Comparison of ENCODE assay signal across 1 cellular context in the genomic region with DNA sequence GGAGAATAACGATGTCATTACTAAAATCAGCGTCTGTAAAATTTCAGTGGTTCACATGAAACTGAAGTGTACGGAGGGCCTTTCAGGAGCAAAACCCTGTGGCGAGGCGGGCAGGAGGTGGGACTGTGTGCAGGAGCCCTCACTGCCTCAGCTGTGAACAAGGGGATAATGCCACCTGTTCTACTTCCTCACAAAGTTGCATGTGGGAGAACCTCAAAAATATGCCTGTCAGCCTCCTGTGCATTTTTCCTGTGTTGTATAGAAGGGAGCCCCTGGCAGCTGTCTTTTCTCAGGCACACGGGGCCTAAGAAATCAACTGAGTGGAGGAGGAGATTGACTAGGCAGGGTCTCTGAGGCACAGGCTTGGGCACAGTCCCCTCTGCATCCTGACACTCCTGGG.
TF ChIP-seq lines count a peak whose summit lies in the region.

No MANE protein-coding gene starts in this region.

TF ChIP-seq in GM23338, 12 proteins besides CTCF, POLR2A, EP300 and RAD21 (continued from another document):
- TF ChIP-seq, protein P1, sequence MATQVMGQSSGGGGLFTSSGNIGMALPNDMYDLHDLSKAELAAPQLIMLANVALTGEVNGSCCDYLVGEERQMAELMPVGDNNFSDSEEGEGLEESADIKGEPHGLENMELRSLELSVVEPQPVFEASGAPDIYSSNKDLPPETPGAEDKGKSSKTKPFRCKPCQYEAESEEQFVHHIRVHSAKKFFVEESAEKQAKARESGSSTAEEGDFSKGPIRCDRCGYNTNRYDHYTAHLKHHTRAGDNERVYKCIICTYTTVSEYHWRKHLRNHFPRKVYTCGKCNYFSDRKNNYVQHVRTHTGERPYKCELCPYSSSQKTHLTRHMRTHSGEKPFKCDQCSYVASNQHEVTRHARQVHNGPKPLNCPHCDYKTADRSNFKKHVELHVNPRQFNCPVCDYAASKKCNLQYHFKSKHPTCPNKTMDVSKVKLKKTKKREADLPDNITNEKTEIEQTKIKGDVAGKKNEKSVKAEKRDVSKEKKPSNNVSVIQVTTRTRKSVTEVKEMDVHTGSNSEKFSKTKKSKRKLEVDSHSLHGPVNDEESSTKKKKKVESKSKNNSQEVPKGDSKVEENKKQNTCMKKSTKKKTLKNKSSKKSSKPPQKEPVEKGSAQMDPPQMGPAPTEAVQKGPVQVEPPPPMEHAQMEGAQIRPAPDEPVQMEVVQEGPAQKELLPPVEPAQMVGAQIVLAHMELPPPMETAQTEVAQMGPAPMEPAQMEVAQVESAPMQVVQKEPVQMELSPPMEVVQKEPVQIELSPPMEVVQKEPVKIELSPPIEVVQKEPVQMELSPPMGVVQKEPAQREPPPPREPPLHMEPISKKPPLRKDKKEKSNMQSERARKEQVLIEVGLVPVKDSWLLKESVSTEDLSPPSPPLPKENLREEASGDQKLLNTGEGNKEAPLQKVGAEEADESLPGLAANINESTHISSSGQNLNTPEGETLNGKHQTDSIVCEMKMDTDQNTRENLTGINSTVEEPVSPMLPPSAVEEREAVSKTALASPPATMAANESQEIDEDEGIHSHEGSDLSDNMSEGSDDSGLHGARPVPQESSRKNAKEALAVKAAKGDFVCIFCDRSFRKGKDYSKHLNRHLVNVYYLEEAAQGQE (IDR thresholded peaks at IDR 0.05; ENCODE audit: unreplicated experiment), result no peak
- TF ChIP-seq POLR2AphosphoS5 (IDR thresholded peaks at IDR 0.05; ENCODE audit: low read depth) (no peak), JUNB (IDR thresholded peaks at IDR 0.05; ENCODE audit: unreplicated experiment) (no peak), ZNF114 (CRISPR knock-in tag; IDR thresholded peaks at IDR 0.05) (no peak), EZH2phosphoT487 (IDR thresholded peaks at IDR 0.05; ENCODE audit: unreplicated experiment) (no peak), NANOG (IDR thresholded peaks at IDR 0.05; ENCODE audit: borderline replicate concordance) (no peak), EZH2 (IDR thresholded peaks at IDR 0.05; ENCODE audit: low read depth, unreplicated experiment) (no peak), CREB1 (CRISPR knock-in tag; IDR thresholded peaks at IDR 0.05; ENCODE audit: low read depth) (no peak), STAT1 (IDR thresholded peaks at IDR 0.05; ENCODE audit: unreplicated experiment) (no peak)
- TF ChIP-seq, protein P2, sequence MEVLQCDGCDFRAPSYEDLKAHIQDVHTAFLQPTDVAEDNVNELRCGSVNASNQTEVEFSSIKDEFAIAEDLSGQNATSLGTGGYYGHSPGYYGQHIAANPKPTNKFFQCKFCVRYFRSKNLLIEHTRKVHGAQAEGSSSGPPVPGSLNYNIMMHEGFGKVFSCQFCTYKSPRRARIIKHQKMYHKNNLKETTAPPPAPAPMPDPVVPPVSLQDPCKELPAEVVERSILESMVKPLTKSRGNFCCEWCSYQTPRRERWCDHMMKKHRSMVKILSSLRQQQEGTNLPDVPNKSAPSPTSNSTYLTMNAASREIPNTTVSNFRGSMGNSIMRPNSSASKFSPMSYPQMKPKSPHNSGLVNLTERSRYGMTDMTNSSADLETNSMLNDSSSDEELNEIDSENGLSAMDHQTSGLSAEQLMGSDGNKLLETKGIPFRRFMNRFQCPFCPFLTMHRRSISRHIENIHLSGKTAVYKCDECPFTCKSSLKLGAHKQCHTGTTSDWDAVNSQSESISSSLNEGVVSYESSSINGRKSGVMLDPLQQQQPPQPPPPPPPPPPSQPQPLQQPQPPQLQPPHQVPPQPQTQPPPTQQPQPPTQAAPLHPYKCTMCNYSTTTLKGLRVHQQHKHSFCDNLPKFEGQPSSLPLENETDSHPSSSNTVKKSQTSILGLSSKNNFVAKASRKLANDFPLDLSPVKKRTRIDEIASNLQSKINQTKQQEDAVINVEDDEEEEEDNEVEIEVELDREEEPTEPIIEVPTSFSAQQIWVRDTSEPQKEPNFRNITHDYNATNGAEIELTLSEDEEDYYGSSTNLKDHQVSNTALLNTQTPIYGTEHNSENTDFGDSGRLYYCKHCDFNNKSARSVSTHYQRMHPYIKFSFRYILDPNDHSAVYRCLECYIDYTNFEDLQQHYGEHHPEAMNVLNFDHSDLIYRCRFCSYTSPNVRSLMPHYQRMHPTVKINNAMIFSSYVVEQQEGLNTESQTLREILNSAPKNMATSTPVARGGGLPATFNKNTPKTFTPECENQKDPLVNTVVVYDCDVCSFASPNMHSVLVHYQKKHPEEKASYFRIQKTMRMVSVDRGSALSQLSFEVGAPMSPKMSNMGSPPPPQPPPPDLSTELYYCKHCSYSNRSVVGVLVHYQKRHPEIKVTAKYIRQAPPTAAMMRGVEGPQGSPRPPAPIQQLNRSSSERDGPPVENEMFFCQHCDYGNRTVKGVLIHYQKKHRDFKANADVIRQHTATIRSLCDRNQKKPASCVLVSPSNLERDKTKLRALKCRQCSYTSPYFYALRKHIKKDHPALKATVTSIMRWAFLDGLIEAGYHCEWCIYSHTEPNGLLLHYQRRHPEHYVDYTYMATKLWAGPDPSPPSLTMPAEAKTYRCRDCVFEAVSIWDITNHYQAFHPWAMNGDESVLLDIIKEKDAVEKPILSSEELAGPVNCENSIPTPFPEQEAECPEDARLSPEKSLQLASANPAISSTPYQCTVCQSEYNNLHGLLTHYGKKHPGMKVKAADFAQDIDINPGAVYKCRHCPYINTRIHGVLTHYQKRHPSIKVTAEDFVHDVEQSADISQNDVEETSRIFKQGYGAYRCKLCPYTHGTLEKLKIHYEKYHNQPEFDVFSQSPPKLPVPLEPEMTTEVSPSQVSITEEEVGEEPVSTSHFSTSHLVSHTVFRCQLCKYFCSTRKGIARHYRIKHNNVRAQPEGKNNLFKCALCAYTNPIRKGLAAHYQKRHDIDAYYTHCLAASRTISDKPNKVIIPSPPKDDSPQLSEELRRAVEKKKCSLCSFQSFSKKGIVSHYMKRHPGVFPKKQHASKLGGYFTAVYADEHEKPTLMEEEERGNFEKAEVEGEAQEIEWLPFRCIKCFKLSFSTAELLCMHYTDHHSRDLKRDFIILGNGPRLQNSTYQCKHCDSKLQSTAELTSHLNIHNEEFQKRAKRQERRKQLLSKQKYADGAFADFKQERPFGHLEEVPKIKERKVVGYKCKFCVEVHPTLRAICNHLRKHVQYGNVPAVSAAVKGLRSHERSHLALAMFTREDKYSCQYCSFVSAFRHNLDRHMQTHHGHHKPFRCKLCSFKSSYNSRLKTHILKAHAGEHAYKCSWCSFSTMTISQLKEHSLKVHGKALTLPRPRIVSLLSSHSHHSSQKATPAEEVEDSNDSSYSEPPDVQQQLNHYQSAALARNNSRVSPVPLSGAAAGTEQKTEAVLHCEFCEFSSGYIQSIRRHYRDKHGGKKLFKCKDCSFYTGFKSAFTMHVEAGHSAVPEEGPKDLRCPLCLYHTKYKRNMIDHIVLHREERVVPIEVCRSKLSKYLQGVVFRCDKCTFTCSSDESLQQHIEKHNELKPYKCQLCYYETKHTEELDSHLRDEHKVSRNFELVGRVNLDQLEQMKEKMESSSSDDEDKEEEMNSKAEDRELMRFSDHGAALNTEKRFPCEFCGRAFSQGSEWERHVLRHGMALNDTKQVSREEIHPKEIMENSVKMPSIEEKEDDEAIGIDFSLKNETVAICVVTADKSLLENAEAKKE (CRISPR knock-in tag; IDR thresholded peaks at IDR 0.05), result no peak
